Comparison of ENCODE assay signal across 8 cellular contexts in genomic region chr19:19444694-19445155, GRCh38. TPM values are rescaled to one million over a fixed set of nuclear protein-coding genes. Genes with fewer than 3 reads are reported as not detected.
DNase-seq lines count a peak whose midpoint lies in the region; ATAC-seq and TF ChIP-seq lines count a peak whose summit lies in the region.

No MANE protein-coding gene starts in this region.

- H3K4me1 Mint-ChIP-seq in brain = peaks cover 44% of the 10 kb centered on the region
- peaks cover 47 to 85% (median 78%) of the 10 kb centered on the region in 4 donors for H3K4me1 Mint-ChIP-seq in naive thymus-derived CD8-positive, alpha-beta T cell

- TF ChIP-seq CTCF in brain (conservative IDR thresholded peaks at IDR 0.05) = no peak

- H3K27me3 Mint-ChIP-seq in brain = no peaks in the 10 kb centered on the region
- H3K27me3 Mint-ChIP-seq in naive thymus-derived CD8-positive, alpha-beta T cell = no peaks in the 10 kb centered on the region

- POLR2A ChIA-PET in naive thymus-derived CD8-positive, alpha-beta T cell (lab: Charles Lee) = interaction anchor here (0.7 to 2.4 kb wide), 5 partner anchors 10 to 23 kb away, joined by 3 to 7 read pairs (median 4); no protein-coding TSS in a partner anchor

- H3K27ac Mint-ChIP-seq in brain = peak overlapping the region in 3 of 5 experiments; percentile 49 to 75 (median 70)
- H3K27ac Mint-ChIP-seq in naive thymus-derived CD8-positive, alpha-beta T cell = peak overlapping the region; percentile 82 to 93 (median 90)

- H3K4me3 Mint-ChIP-seq in brain = no peak overlapping the region
- H3K4me3 Mint-ChIP-seq in naive thymus-derived CD8-positive, alpha-beta T cell = peak overlapping the region in 7 of 10 donors; percentile 20 to 67 (median 47)

- DNase-seq in GM03348 (ENCODE audit: low spot score) = peak; percentile 58
- DNase-seq in NAMALWA (ENCODE audit: low spot score) = peak; percentile 63
- no peak for DNase-seq in naive thymus-derived CD8-positive, alpha-beta T cell
- no peak for DNase-seq in RKO (ENCODE audit: low spot score)
- no peak for DNase-seq in C1 segment of cervical spinal cord (lab: John Stamatoyannopoulos, UW)
- no peak for DNase-seq in NCI-H2029 treated with DMSO at 0.1 percent for 48 hours (lab: John Stamatoyannopoulos, UW)
- DNase-seq in ecto neural progenitor cell (ENCODE audit: low spot score) = no peak

- H3K36me3 Mint-ChIP-seq in brain = peaks cover 11% of the 10 kb centered on the region
- peaks cover 0 to 23% (median 3%) of the 10 kb centered on the region in 3 donors for H3K36me3 Mint-ChIP-seq in naive thymus-derived CD8-positive, alpha-beta T cell

- peak in 1 of 2 donors; percentile 35 for ATAC-seq in naive thymus-derived CD8-positive, alpha-beta T cell

- no peaks in the 10 kb centered on the region for H3K9me3 Mint-ChIP-seq in brain
- H3K9me3 Mint-ChIP-seq in naive thymus-derived CD8-positive, alpha-beta T cell = peaks cover 0 to 3% (median 0%) of the 10 kb centered on the region in 9 donors

RNA-seq across cellular contexts. Expression of gene GATAD2A, which starts 39.2 kb away (rescaled TPM):
- 40.0 TPM for polyA plus RNA-seq in brain (ENCODE audit: insufficient read depth, low read depth, low replicate concordance)
- total RNA-seq in naive thymus-derived CD8-positive, alpha-beta T cell = 100 to 1,000 TPM; 101 to 107 TPM
- polyA plus RNA-seq in naive thymus-derived CD8-positive, alpha-beta T cell = 10 to 100 TPM; 14.5 to 35.1 (median 20.2) TPM

Comparison
In these comparisons a context has a peak if more than half of its experiments do, and no peak if none do; other contexts are left out.
1. DNase-seq: peak in GM03348 (single experiment) and NAMALWA (single experiment); none in naive thymus-derived CD8-positive, alpha-beta T cell (0 of 10), RKO (single experiment), C1 segment of cervical spinal cord (0 of 14), NCI-H2029 treated with DMSO at 0.1 percent for 48 hours (single experiment) and ecto neural progenitor cell (single experiment).
2. H3K4me3 Mint-ChIP-seq: peak in naive thymus-derived CD8-positive, alpha-beta T cell (7 of 10); none in brain (0 of 5).